ENCODE assay signal across 1 cellular context in genomic region chr15:38557855-38558713, GRCh38.
TF ChIP-seq lines count a peak whose summit lies in the region.

No MANE protein-coding gene starts in this region.

TF ChIP-seq in IMR-90, 13 proteins besides CTCF, POLR2A, EP300 and RAD21:
- TF ChIP-seq CEBPB (IDR thresholded peaks at IDR 0.05; ENCODE audit: low read depth, low read length) (no peak), RCOR1 (IDR thresholded peaks at IDR 0.05; ENCODE audit: insufficient replicate concordance, low read length) (no peak), MAZ (IDR thresholded peaks at IDR 0.05; ENCODE audit: borderline replicate concordance, low read depth, low read length) (no peak), FOS (IDR thresholded peaks at IDR 0.05; ENCODE audit: low read depth, low read length) (no peak), MAFK (IDR thresholded peaks at IDR 0.05; ENCODE audit: low read depth, low read length) (no peak), ELK1 (IDR thresholded peaks at IDR 0.05; ENCODE audit: borderline replicate concordance, low read depth, low read length) (no peak), BHLHE40 (IDR thresholded peaks at IDR 0.05; ENCODE audit: low read depth, low read length) (no peak), RFX5 (IDR thresholded peaks at IDR 0.05; ENCODE audit: low read depth, low read length) (no peak), MXI1 (IDR thresholded peaks at IDR 0.05; ENCODE audit: borderline replicate concordance, low read depth, low read length) (no peak), SMC3 (IDR thresholded peaks at IDR 0.05; ENCODE audit: low read depth, low read length) (no peak), USF2 (IDR thresholded peaks at IDR 0.05; ENCODE audit: low read depth, low read length) (no peak), NFE2L2 (IDR thresholded peaks at IDR 0.05; ENCODE audit: low read depth, low read length) (no peak), CHD1 (IDR thresholded peaks at IDR 0.05; ENCODE audit: low read depth, low read length) (no peak)
